In genomic region chr10:47222461-47222860, GRCh38 we compare ENCODE assay signal across 24 cellular contexts.
"Had no signal": no experiment of that assay in that cellular context is flagged by ENCODE, and none has a peak within 500 bp of the region (broad histone marks: within the 10 kb centered on the region; RNA-seq: fewer than 3 reads in every experiment).

No MANE protein-coding gene starts in this region.

- H3K4me1 Mint-ChIP-seq: immature natural killer cell; nephron; neural crest cell; stimulated activated naive B cell treated with anti-CD40 and anti-IgM and Interleukin-4, amounts not matched to agents 10 μg/mL and 1 μg/mL and 100 μg/mL, for 72 hours had no signal

- H3K9me3 Mint-ChIP-seq: naive thymus-derived CD8-positive, alpha-beta T cell; nephron; neural crest cell had no signal

- H3K4me1 ChIP-seq: left lung, pancreas, psoas muscle, stomach, testis, thyroid gland, transverse colon, upper lobe of left lung had no signal

- H3K27ac Mint-ChIP-seq: immature natural killer cell; nephron; stimulated activated naive B cell treated with anti-CD40 and anti-IgM and Interleukin-4, amounts not matched to agents 10 μg/mL and 1 μg/mL and 100 μg/mL, for 72 hours had no signal

- H3K4me3 Mint-ChIP-seq: immature natural killer cell; naive thymus-derived CD8-positive, alpha-beta T cell; nephron; neural crest cell; stimulated activated naive B cell treated with anti-CD40 and anti-IgM and Interleukin-4, amounts not matched to agents 10 μg/mL and 1 μg/mL and 100 μg/mL, for 72 hours had no signal

- H3K36me3 ChIP-seq: left lung, pancreas, stomach, thyroid gland, transverse colon, upper lobe of left lung had no signal

- ATAC-seq: left colon; left lung; naive thymus-derived CD8-positive, alpha-beta T cell; pancreas; psoas muscle; right cardiac atrium; sciatic nerve; stimulated activated naive B cell treated with anti-CD40 and anti-IgM and Interleukin-4, amounts not matched to agents 10 μg/mL and 1 μg/mL and 100 μg/mL, for 72 hours; stimulated activated naive CD8-positive, alpha-beta T cell treated with anti-CD3 and anti-CD28 coated beads, Interleukin-15, Interleukin-2, amounts not matched to agents 100 U/mL and 50 U/mL, for 24 hours had no signal

- H3K9me3 ChIP-seq: left lung, pancreas, psoas muscle, stomach, testis, thyroid gland, transverse colon, upper lobe of left lung had no signal

- H3K4me3 ChIP-seq: left lung, pancreas, psoas muscle, skin epidermis, stomach, testis, thyroid gland, transverse colon, upper lobe of left lung had no signal

- H3K27ac ChIP-seq: left lung, pancreas, psoas muscle, skin epidermis, stomach, testis, thyroid gland, transverse colon, upper lobe of left lung had no signal

- H3K27me3 Mint-ChIP-seq: naive thymus-derived CD8-positive, alpha-beta T cell had no signal

- H3K27me3 ChIP-seq: left lung, pancreas, testis, thyroid gland, transverse colon, upper lobe of left lung had no signal

- H3K36me3 Mint-ChIP-seq: immature natural killer cell; stimulated activated naive B cell treated with anti-CD40 and anti-IgM and Interleukin-4, amounts not matched to agents 10 μg/mL and 1 μg/mL and 100 μg/mL, for 72 hours had no signal

- DNase-seq: immature natural killer cell; kidney; left colon; left lung; mesenchymal stem cell; naive thymus-derived CD8-positive, alpha-beta T cell; pancreas; psoas muscle; right cardiac atrium; stimulated activated CD4-positive, alpha-beta T cell treated with anti-CD3 and anti-CD28 coated beads, Interleukin-12 subunit alpha, Interleukin-12 subunit beta, amount 100 ng/mL, for 4 hours; stimulated activated CD4-positive, alpha-beta T cell treated with anti-CD3 and anti-CD28 coated beads, Interleukin-15, amount 100 ng/mL, for 24 hours; stimulated activated CD4-positive, alpha-beta T cell treated with anti-CD3 and anti-CD28 coated beads, Interleukin-2, amount 100 ng/mL, for 24 hours; stimulated activated CD4-positive, alpha-beta T cell treated with anti-CD3 and anti-CD28 coated beads, Interleukin-4, amount 100 ng/mL, for 1 hour; stimulated activated naive B cell treated with anti-CD40 and anti-IgM and Interleukin-4, amounts not matched to agents 10 μg/mL and 1 μg/mL and 100 μg/mL, for 72 hours; stimulated activated naive CD8-positive, alpha-beta T cell treated with anti-CD3 and anti-CD28 coated beads, Interleukin-15, Interleukin-2, amounts not matched to agents 100 U/mL and 50 U/mL, for 24 hours; stomach; testis; thyroid gland; transverse colon; upper lobe of left lung had no signal
